In the genomic region with DNA sequence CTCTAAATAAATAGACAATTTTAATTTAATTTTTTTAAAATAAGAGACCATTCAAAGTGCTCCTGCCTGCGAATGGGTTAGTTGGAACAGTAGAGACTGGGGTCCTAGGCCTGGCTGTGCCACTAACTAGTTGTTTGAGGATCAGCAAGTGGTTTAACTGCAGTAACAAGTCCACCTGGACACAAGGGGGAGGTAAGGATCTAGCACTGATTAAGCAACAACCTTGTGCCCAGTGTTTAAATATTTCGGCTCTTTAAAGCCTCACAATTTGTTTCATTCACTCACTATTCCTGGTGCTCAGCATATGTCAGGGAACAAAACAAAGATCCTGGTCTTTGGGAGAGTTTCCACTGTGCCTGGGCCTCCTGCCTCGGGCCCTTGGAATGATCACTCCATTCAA, we compare ENCODE assay signal across 1 cellular context.
TF ChIP-seq lines count a peak whose summit lies in the region.

No MANE protein-coding gene starts in this region.

TF ChIP-seq in GM23338, 12 proteins besides CTCF, POLR2A, EP300 and RAD21 (continued from another document):
- TF ChIP-seq ZNF462 (CRISPR knock-in tag; IDR thresholded peaks at IDR 0.05) (no peak), REST (IDR thresholded peaks at IDR 0.05; ENCODE audit: unreplicated experiment) (no peak), ZNF114 (CRISPR knock-in tag; IDR thresholded peaks at IDR 0.05) (no peak), ZNF331 (CRISPR knock-in tag; IDR thresholded peaks at IDR 0.05; ENCODE audit: low read depth) (no peak), CREB1 (CRISPR knock-in tag; IDR thresholded peaks at IDR 0.05; ENCODE audit: low read depth) (no peak)
